Comparison of ENCODE assay signal across 24 cellular contexts in the genomic region with DNA sequence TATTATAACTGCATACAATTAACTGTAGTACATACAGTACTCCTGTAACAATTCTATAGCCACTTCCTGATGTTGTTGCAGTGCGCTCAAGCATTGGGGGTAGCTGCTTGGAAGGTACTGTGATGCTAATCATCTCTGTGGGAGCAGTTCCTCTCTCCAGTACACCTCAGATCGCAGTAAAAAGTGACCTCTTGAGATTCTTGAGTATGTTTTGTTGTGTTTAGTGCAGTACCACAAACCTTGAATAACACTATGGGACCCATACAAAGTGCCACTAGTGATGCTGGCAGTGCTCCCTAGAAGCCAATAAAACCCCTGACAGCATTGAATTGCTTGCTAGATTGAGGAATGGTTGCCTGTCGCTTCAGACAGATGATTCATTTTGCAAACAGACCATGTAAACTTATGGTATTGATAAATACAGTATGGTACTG.
A peak's percentile ranks its signal among the peaks of the same experiment; 100 is the strongest.
DNase-seq lines count a peak whose midpoint lies in the region; ATAC-seq, FAIRE-seq and TF ChIP-seq lines count a peak whose summit lies in the region.
"Had no signal": no experiment of that assay in that cellular context is flagged by ENCODE, and none has a peak within 500 bp of the region (broad histone marks: within the 10 kb centered on the region; RNA-seq: fewer than 3 reads in every experiment).

No MANE protein-coding gene starts in this region.

- H3K9me3 ChIP-seq in GM12878 (replicated peaks; ENCODE audit: control insufficient read depth, insufficient read depth, low read length) = no peaks in the 10 kb centered on the region
- H3K9me3 ChIP-seq: body of pancreas, esophagus muscularis mucosa, right lobe of liver had no signal

- TF ChIP-seq CTCF in GM12878 (IDR thresholded peaks at IDR 0.05 in 2 of 3, conservative IDR thresholded peaks at IDR 0.05 in 1 of 3; ENCODE audit: control insufficient read depth in 2 of 3, extremely low read depth in 1 of 3, insufficient read depth in 1 of 3, low read depth in 3 of 3, low read length in 3 of 3) = no peak

- no peak overlapping the region for H3K27ac Mint-ChIP-seq in activated CD4-positive, alpha-beta T cell treated with anti-CD3 and anti-CD28 coated beads for 36 hours
- H3K27ac Mint-ChIP-seq: activated CD4-positive, alpha-beta T cell treated with anti-CD3 and anti-CD28 coated beads, Interleukin-2, amount 10 ng/mL, durations not matched to agents 24 days and 14 days; HFFc6 had no signal

- WGBS in GM12878 (ENCODE audit: insufficient coverage, insufficient replicate concordance, low lambda C conversion rate, missing lambda C conversion rate) = 49% methylated on average over 3 of the region's 3 CpGs

- no peak for TF ChIP-seq POLR2A in GM12878 (IDR thresholded peaks at IDR 0.05; ENCODE audit: low read depth, low read length)

- H2AFZ ChIP-seq in GM12878 (ENCODE audit: control insufficient read depth, low read depth, low read length) = no peak overlapping the region

- peaks cover 24% of the 10 kb centered on the region for H3K4me1 Mint-ChIP-seq in activated CD4-positive, alpha-beta T cell treated with anti-CD3 and anti-CD28 coated beads for 36 hours

- in situ Hi-C loops in GM12878 (cut with MboI) = no loop called here

- no TSS peak for BruUV-seq in GM12878 (replicated peaks; lab: Mats Ljungman, UMichigan)

- H3K4me3 Mint-ChIP-seq in activated CD4-positive, alpha-beta T cell treated with anti-CD3 and anti-CD28 coated beads for 36 hours = no peak overlapping the region
- H3K4me3 Mint-ChIP-seq: activated CD4-positive, alpha-beta T cell treated with anti-CD3 and anti-CD28 coated beads, Interleukin-2, amount 10 ng/mL, durations not matched to agents 24 days and 14 days; HFFc6 had no signal

- POLR2A ChIA-PET in GM12878 (lab: Charles Lee) = no interaction called here
- POLR2A ChIA-PET in activated CD4-positive, alpha-beta T cell treated with anti-CD3 and anti-CD28 coated beads for 36 hours (lab: Charles Lee) = no interaction called here

- H3K36me3 ChIP-seq in GM12878 (ENCODE audit: control insufficient read depth in 2 of 2, insufficient read depth in 2 of 2, low read length in 1 of 2) = no peaks in the 10 kb centered on the region; a peak in 1 of 4 replicates
- H3K36me3 ChIP-seq: right lobe of liver had no signal

- peaks cover 17% of the 10 kb centered on the region for H3K4me1 ChIP-seq in GM12878 (ENCODE audit: control insufficient read depth, insufficient read depth, low read length)
- H3K4me1 ChIP-seq: right lobe of liver had no signal

- no peak for TF ChIP-seq RAD21 in GM12878 (IDR thresholded peaks at IDR 0.05; ENCODE audit: insufficient read depth, low read depth, low read length)

- SMC1A ChIA-PET in GM12878 (lab: Charles Lee; ENCODE audit: uncharacterized antibody, unreplicated experiment) = interaction anchor here (0.6 kb wide), 2 partner anchors 35 to 218 kb away, joined by 3 read pairs; no protein-coding TSS in a partner anchor

- intact Hi-C loops in GM12878 (cut with micrococcal nuclease; ENCODE audit: unreplicated experiment) (no loop called here), left colon (cut with DNase I, micrococcal nuclease) (no loop called here), sciatic nerve (cut with DNase I) (no loop called here)
- intact Hi-C loops in activated CD4-positive, alpha-beta T cell treated with anti-CD3 and anti-CD28 coated beads for 36 hours (cut with DNase I, micrococcal nuclease) = no loop called here

- RAD21 ChIA-PET in GM12878 (lab: Charles Lee; ENCODE audit: unreplicated experiment) = no interaction called here

- peak; percentile 59 for DNase-seq in DMS153 (lab: John Stamatoyannopoulos, UW)
- DNase-seq in HTR-8/SVneo (ENCODE audit: insufficient read length, low spot score) = no peak
- DNase-seq in GM12878 (ENCODE audit: low read depth, low spot score) = no peak
- DNase-seq in left colon = peak; percentile 48 to 69
- DNase-seq in sciatic nerve (ENCODE audit: low spot score) = no peak
- DNase-seq in activated CD4-positive, alpha-beta T cell treated with anti-CD3 and anti-CD28 coated beads for 36 hours = no peak
- no peak for DNase-seq in NCI-H2196 treated with DMSO at 0.1 percent for 48 hours (lab: John Stamatoyannopoulos, UW; ENCODE audit: unreplicated experiment)
- no peak for DNase-seq in NCI-H1105 treated with DMSO at 0.1 percent for 48 hours (lab: John Stamatoyannopoulos, UW)
- DNase-seq: activated CD4-positive, alpha-beta T cell treated with anti-CD3 and anti-CD28 coated beads, Interleukin-2, amount 10 ng/mL, durations not matched to agents 24 days and 14 days; activated naive CD4-positive, alpha-beta T cell treated with anti-CD3 and anti-CD28 coated beads, Interleukin-2, amount 50 U/mL, for 16 hours; activated T-cell treated with anti-CD3 and anti-CD28 coated beads for 4 hours; body of pancreas; glutamatergic neuron; HFFc6; kidney glomerular epithelial cell; midbrain; NCI-H1048; NCI-H446 treated with DMSO at 0.1 percent for 48 hours; nucleus accumbens; right lobe of liver; stimulated activated CD4-positive, alpha-beta T cell treated with anti-CD3 and anti-CD28 coated beads, Interleukin-2, amount 100 ng/mL, for 24 hours had no signal

- no peak overlapping the region for H3K4me3 ChIP-seq in GM12878
- H3K4me3 ChIP-seq: body of pancreas, esophagus muscularis mucosa, right lobe of liver, SJSA1 had no signal

- H3K27ac ChIP-seq in GM12878 (ENCODE audit: control insufficient read depth, insufficient read depth) = no peak overlapping the region
- H3K27ac ChIP-seq: body of pancreas, esophagus muscularis mucosa, right lobe of liver, SJSA1 had no signal

- no peaks in the 10 kb centered on the region for H3K27me3 ChIP-seq in GM12878 (replicated peaks in 1 of 2; ENCODE audit: control insufficient read depth in 2 of 2, insufficient read depth in 2 of 2, low read length in 1 of 2)
- H3K27me3 ChIP-seq: esophagus muscularis mucosa, right lobe of liver, SJSA1 had no signal

- CTCF ChIA-PET in GM12878 (lab: Yijun Ruan, JAX) = no interaction called here
- CTCF ChIA-PET in activated CD4-positive, alpha-beta T cell treated with anti-CD3 and anti-CD28 coated beads for 36 hours (lab: Charles Lee) = no interaction called here

- no peak for TF ChIP-seq EP300 in GM12878 (IDR thresholded peaks at IDR 0.05; ENCODE audit: borderline replicate concordance in 1 of 2, control insufficient read depth in 1 of 2, low read depth in 2 of 2, low read length in 2 of 2)

- peaks cover 2% of the 10 kb centered on the region for H3K36me3 Mint-ChIP-seq in activated CD4-positive, alpha-beta T cell treated with anti-CD3 and anti-CD28 coated beads for 36 hours (ENCODE audit: low read depth)

- H3K9me3 Mint-ChIP-seq in activated CD4-positive, alpha-beta T cell treated with anti-CD3 and anti-CD28 coated beads for 36 hours (ENCODE audit: low read depth) = peaks cover 4% of the 10 kb centered on the region

- no peak overlapping the region for H3K4me2 ChIP-seq in GM12878 (ENCODE audit: control insufficient read depth, insufficient read depth)

- H3K9ac ChIP-seq in GM12878 (ENCODE audit: control insufficient read depth, insufficient read depth, low read length) = no peak overlapping the region

- peak; percentile 33; the same call in 2 of the 3 replicates for ATAC-seq in GM12878
- ATAC-seq in left colon = peak; percentile 78
- ATAC-seq in sciatic nerve = no peak
- no peak for ATAC-seq in activated CD4-positive, alpha-beta T cell treated with anti-CD3 and anti-CD28 coated beads for 36 hours
- ATAC-seq: body of pancreas, right lobe of liver had no signal

- H3K27me3 Mint-ChIP-seq in activated CD4-positive, alpha-beta T cell treated with anti-CD3 and anti-CD28 coated beads for 36 hours = no peaks in the 10 kb centered on the region
- H3K27me3 Mint-ChIP-seq: activated CD4-positive, alpha-beta T cell treated with anti-CD3 and anti-CD28 coated beads, Interleukin-2, amount 10 ng/mL, durations not matched to agents 24 days and 14 days had no signal

- H4K20me1 ChIP-seq in GM12878 (ENCODE audit: control insufficient read depth, insufficient read depth) = no peaks in the 10 kb centered on the region

- H3K79me2 ChIP-seq in GM12878 (ENCODE audit: control insufficient read depth, insufficient read depth, low read length) = no peaks in the 10 kb centered on the region

- FAIRE-seq in HTR-8/SVneo (lab: Jason Lieb, UNC) (peak; percentile 20), GM12878 (lab: Jason Lieb, UNC) (peak; percentile 13)
- FAIRE-seq: GM18507 had no signal

TF ChIP-seq in GM12878, 131 proteins besides CTCF, POLR2A, EP300 and RAD21:
- TF ChIP-seq MTA2 (IDR thresholded peaks at IDR 0.05; ENCODE audit: low read depth) (no peak), SPI1 (IDR thresholded peaks at IDR 0.05; ENCODE audit: borderline replicate concordance, insufficient read depth, low read depth, low read length) (peak; percentile 50; the same call in 1 of the 2 replicates)
TF ChIP-seq in GM12878: peak in this region for 1.

Comparison
In these comparisons a context has a peak if more than half of its experiments do, and no peak if none do; other contexts are left out.
1. DNase-seq: peak in DMS153 (single experiment) and left colon (2 of 2); none in HTR-8/SVneo (single experiment), GM12878 (single experiment), sciatic nerve (single experiment), activated CD4-positive, alpha-beta T cell treated with anti-CD3 and anti-CD28 coated beads for 36 hours (single experiment), NCI-H2196 treated with DMSO at 0.1 percent for 48 hours (single experiment) and NCI-H1105 treated with DMSO at 0.1 percent for 48 hours (single experiment).
2. ATAC-seq: peak in GM12878 (single experiment) and left colon (single experiment); none in sciatic nerve (single experiment) and activated CD4-positive, alpha-beta T cell treated with anti-CD3 and anti-CD28 coated beads for 36 hours (single experiment).